In the genomic region with DNA sequence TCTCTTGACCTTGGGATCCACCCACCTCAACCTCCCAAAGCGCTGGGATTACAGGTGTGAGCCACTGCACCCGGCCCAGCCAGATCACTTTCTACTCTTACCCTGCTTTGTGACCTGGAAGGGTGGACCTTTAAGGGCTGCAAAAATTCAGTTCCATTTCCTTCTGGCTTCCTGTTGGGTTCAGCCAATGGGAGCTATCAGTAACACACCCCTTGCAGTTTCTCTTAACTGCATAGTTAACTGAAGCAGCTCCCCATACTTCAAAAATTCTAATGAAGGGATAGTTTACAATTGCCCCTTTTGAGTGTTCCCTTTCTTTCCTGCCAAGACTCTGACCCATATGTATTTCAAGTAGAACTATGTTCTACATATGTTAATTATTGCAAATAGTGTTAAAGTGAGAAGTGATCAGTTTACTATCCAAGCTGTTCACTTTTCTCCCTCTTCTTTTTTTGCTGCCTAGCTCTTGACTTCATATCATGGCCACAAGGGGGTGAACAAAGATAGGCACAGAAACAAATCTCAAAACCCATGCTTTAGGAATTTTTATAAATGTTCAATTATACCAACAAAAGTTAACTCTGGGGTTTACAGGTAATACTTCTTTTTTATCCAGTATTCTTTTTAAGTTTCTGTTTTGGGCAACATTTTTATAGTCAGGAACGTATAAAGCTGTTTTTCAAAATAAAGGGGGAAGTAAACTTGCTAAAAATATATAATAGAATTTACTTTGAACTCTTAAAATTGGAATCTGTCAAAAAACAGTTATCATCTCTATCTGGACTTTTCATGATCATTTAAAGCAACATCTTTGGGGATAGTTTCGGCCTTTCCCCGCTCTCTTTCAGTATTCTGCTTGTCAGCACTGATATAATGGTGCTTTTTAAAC, we compare ENCODE assay signal across 8 cellular contexts. TPM values are rescaled to one million over a fixed set of nuclear protein-coding genes. Genes with fewer than 3 reads are reported as not detected.
A peak's percentile ranks its signal among the peaks of the same experiment; 100 is the strongest.
DNase-seq lines count a peak whose midpoint lies in the region; ATAC-seq and TF ChIP-seq lines count a peak whose summit lies in the region.

No MANE protein-coding gene starts in this region.

- intact Hi-C loops in HCT116 (cut with micrococcal nuclease): loop anchor here (1.0 kb wide), 3 partner anchors 100 to 478 kb away; a partner anchor contains a TSS

- H3K4me1 ChIP-seq in HCT116 (ENCODE audit: control insufficient read depth in 1 of 2, insufficient read depth in 2 of 2, low read length in 2 of 2) (peaks cover 0 to 3% of the 10 kb centered on the region in 2 experiments; a peak in 1 of 4 replicates), SK-N-SH (ENCODE audit: control insufficient read depth in 1 of 2, insufficient read depth in 2 of 2, low read depth in 1 of 2, low read length in 1 of 2) (no peaks in the 10 kb centered on the region), upper lobe of left lung (no peaks in the 10 kb centered on the region)

- H3K9me2 ChIP-seq in HCT116 (ENCODE audit: insufficient read depth) (no peaks in the 10 kb centered on the region), SK-N-SH (no peaks in the 10 kb centered on the region)

- no peak overlapping the region for H3K27ac ChIP-seq in HCT116 (ENCODE audit: low read depth, low read length)
- H3K27ac ChIP-seq in SK-N-SH (ENCODE audit: low read depth in 2 of 2, low read length in 1 of 2): no peak overlapping the region
- no peak overlapping the region for H3K27ac ChIP-seq in upper lobe of left lung

- no peak for TF ChIP-seq EP300 in SK-N-SH (IDR thresholded peaks at IDR 0.05; ENCODE audit: borderline replicate concordance in 1 of 2, low read depth in 1 of 2, low read length in 1 of 2)
- no peak for TF ChIP-seq EP300 in upper lobe of left lung (IDR thresholded peaks at IDR 0.05)

- no peaks in the 10 kb centered on the region for H3K36me3 ChIP-seq in HCT116 (ENCODE audit: control insufficient read depth in 1 of 2, insufficient read depth in 2 of 2, low read length in 2 of 2)
- no peaks in the 10 kb centered on the region for H3K36me3 ChIP-seq in SK-N-SH (replicated peaks in 1 of 2; ENCODE audit: control insufficient read depth in 1 of 2, insufficient read depth in 2 of 2, low read length in 1 of 2)
- no peaks in the 10 kb centered on the region for H3K36me3 ChIP-seq in upper lobe of left lung

- H3F3A ChIP-seq in SK-N-SH (replicated peaks; ENCODE audit: insufficient read depth): no peaks in the 10 kb centered on the region

- H3K9ac ChIP-seq in HCT116 (ENCODE audit: low read length): no peak overlapping the region
- no peak overlapping the region for H3K9ac ChIP-seq in SK-N-SH

- RAD21 ChIA-PET in HCT116 (lab: Charles Lee; ENCODE audit: low non-redundant PET in 1 of 2, low total read pairs in 2 of 2, uncharacterized antibody in 2 of 2, unreplicated experiment in 2 of 2): interaction anchor here (0.9 to 1.2 kb wide), 2 partner anchors 100 to 258 kb away, joined by 4 to 9 read pairs; a partner anchor contains a TSS

- H2AFZ ChIP-seq in HCT116 (ENCODE audit: low read depth, low read length, poor library complexity, severe bottlenecking) (peak overlapping the region; percentile 29), SK-N-SH (ENCODE audit: low read depth) (peak overlapping the region; percentile 12)

- H3K4me2 ChIP-seq in HCT116 (ENCODE audit: low read length) (no peak overlapping the region), SK-N-SH (no peak overlapping the region)

- ATAC-seq in HCT116 (peak; percentile 72; the same call in 1 of the 2 replicates), upper lobe of left lung (ENCODE audit: low FRiP score in 2 of 2) (no peak), HG02571 (IDR thresholded peaks at IDR 0.05; ENCODE audit: unreplicated experiment) (no peak), GM18502 (IDR thresholded peaks at IDR 0.05; ENCODE audit: poor library complexity, unreplicated experiment) (no peak)

- H3K4me3 ChIP-seq in HCT116 (replicated peaks in 1 of 2; ENCODE audit: low read depth in 1 of 2, low read length in 2 of 2) (no peak overlapping the region), SK-N-SH (ENCODE audit: low read depth in 2 of 2, low read length in 1 of 2) (no peak overlapping the region), upper lobe of left lung (no peak overlapping the region)

- DNase-seq in DMS 273 (lab: John Stamatoyannopoulos, UW; ENCODE audit: unreplicated experiment): peak; percentile 72
- peak; percentile 29 for DNase-seq in HCT116 (ENCODE audit: low read depth, low spot score)
- peak; percentile 39 for DNase-seq in SK-N-SH
- peak; percentile 11 for DNase-seq in globus pallidus (ENCODE audit: low spot score)
- DNase-seq in upper lobe of left lung: no peak
- no peak for DNase-seq in stimulated activated CD4-positive, alpha-beta T cell treated with anti-CD3 and anti-CD28 coated beads, Interleukin-4, amount 100 ng/mL, for 1 hour

- H3K79me2 ChIP-seq in HCT116 (ENCODE audit: insufficient read depth, low read length) (no peaks in the 10 kb centered on the region), SK-N-SH (ENCODE audit: insufficient read depth) (no peaks in the 10 kb centered on the region)

- H3K9me3 ChIP-seq in HCT116 (ENCODE audit: control insufficient read depth in 1 of 2, insufficient read depth in 1 of 2, low read depth in 1 of 2, low read length in 2 of 2) (no peaks in the 10 kb centered on the region), SK-N-SH (no peaks in the 10 kb centered on the region), upper lobe of left lung (no peaks in the 10 kb centered on the region)

- POLR2A ChIA-PET in HCT116 (lab: Charles Lee) (interaction anchor here (0.8 to 1.0 kb wide), 2 partner anchors 100 to 478 kb away, joined by 3 to 4 read pairs; a partner anchor contains a TSS), SK-N-SH (lab: Yijun Ruan, JAX) (interaction anchor here (1.2 kb wide), 1 partner anchor 99 kb away, joined by 5 read pairs; a partner anchor contains a TSS)

- CTCF ChIA-PET in HCT116 (lab: Charles Lee) (interaction anchor here (0.5 to 2.1 kb wide), 17 partner anchors 9 to 811 kb away, joined by 3 to 42 read pairs (median 4); a partner anchor contains a TSS), SK-N-SH (lab: Yijun Ruan, JAX) (interaction anchor here (0.8 to 4.4 kb wide), 24 partner anchors 8 to 478 kb away, joined by 3 to 66 read pairs (median 5); a partner anchor contains a TSS)

- TF ChIP-seq CTCF in HCT116 (IDR thresholded peaks at IDR 0.05 in 2 of 3, conservative IDR thresholded peaks at IDR 0.05 in 1 of 3; ENCODE audit: borderline replicate concordance in 1 of 3, insufficient read depth in 1 of 3, low read depth in 2 of 3, low read length in 2 of 3) (peak; percentile 74 to 88 (median 78)), SK-N-SH (IDR thresholded peaks at IDR 0.05) (peak; percentile 85), upper lobe of left lung (IDR thresholded peaks at IDR 0.05) (peak in 4 of 6 experiments; percentile 20 to 42 (median 32))

- WGBS in SK-N-SH (ENCODE audit: low lambda C conversion rate): 51% methylated on average over 5 of the region's 5 CpGs
- WGBS in upper lobe of left lung, 2 donors: 69 to 76% methylated on average over 5 of the region's 5 CpGs

- TF ChIP-seq POLR2A in HCT116 (IDR thresholded peaks at IDR 0.05; ENCODE audit: borderline replicate concordance, extremely low read depth, insufficient read depth, insufficient read length) (no peak), upper lobe of left lung (IDR thresholded peaks at IDR 0.05) (no peak)

- TF ChIP-seq RAD21 in HCT116 (IDR thresholded peaks at IDR 0.05; ENCODE audit: low read depth) (peak; percentile 82), SK-N-SH (IDR thresholded peaks at IDR 0.05; ENCODE audit: low read length) (peak; percentile 85)

- no TSS peak for BruUV-seq in HCT116 (replicated peaks; lab: Mats Ljungman, UMichigan)

- H3K27me3 ChIP-seq in HCT116 (ENCODE audit: insufficient read depth, low read length): no peaks in the 10 kb centered on the region
- no peaks in the 10 kb centered on the region for H3K27me3 ChIP-seq in SK-N-SH (ENCODE audit: insufficient read depth)
- H3K27me3 ChIP-seq in upper lobe of left lung: no peaks in the 10 kb centered on the region

- H4K20me1 ChIP-seq in HCT116 (ENCODE audit: insufficient read depth) (no peaks in the 10 kb centered on the region), SK-N-SH (ENCODE audit: insufficient read depth) (no peaks in the 10 kb centered on the region)

TF ChIP-seq in HCT116, 20 proteins besides CTCF, POLR2A, EP300 and RAD21 (continues in another document):
- TF ChIP-seq, protein P1, sequence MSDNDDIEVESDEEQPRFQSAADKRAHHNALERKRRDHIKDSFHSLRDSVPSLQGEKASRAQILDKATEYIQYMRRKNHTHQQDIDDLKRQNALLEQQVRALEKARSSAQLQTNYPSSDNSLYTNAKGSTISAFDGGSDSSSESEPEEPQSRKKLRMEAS (IDR thresholded peaks at IDR 0.05): no peak

TF ChIP-seq in SK-N-SH, 30 proteins besides CTCF, POLR2A, EP300 and RAD21:
- TF ChIP-seq NRF1 (IDR thresholded peaks at IDR 0.05; ENCODE audit: low read depth, low read length) (no peak), SMC3 (IDR thresholded peaks at IDR 0.05; ENCODE audit: low read depth, low read length) (peak; percentile 64)

RNA-seq across cellular contexts. Expression of a gene that starts 8.1 kb away (rescaled TPM):
- total RNA-seq in HCT116 (2021; ENCODE audit: unreplicated experiment) (0.96 TPM), upper lobe of left lung (1 to 10 TPM in 4 of 6 donors, under 1 TPM in 2; 0.55 to 5.2 (median 1.2) TPM)
- 0.35 and 0.55 TPM in 2 replicates for polyA plus RNA-seq in HCT116 (2012)
- 0.77 and 1.3 TPM in 2 replicates for polyA plus RNA-seq in SK-N-SH (2012; rRNA removed)
- 1.0 and 1.2 TPM in 2 replicates for polyA plus RNA-seq in SK-N-SH (2012; cell fraction: cytosol; rRNA removed)
- 0.95 and 1.4 TPM in 2 replicates for polyA plus RNA-seq in SK-N-SH (2012; cell fraction: nucleus; rRNA removed)

RNA-seq across cellular contexts. Expression of a gene that starts 8.4 kb away (rescaled TPM):
- total RNA-seq in HCT116 (2021; ENCODE audit: unreplicated experiment) (38.7 TPM), upper lobe of left lung (10 to 100 TPM in 5 of 6 donors, 1 to 10 TPM in 1; 9.3 to 71.9 (median 46.0) TPM)
- polyA plus RNA-seq in HCT116 (2012): 37.5 and 49.7 TPM in 2 replicates
- 92.3 and 105 TPM in 2 replicates for polyA plus RNA-seq in SK-N-SH (2012; rRNA removed)
- polyA plus RNA-seq in SK-N-SH (2012; cell fraction: cytosol; rRNA removed): 119 and 147 TPM in 2 replicates
- 22.8 and 39.8 TPM in 2 replicates for polyA plus RNA-seq in SK-N-SH (2012; cell fraction: nucleus; rRNA removed)

Comparison
In these comparisons a context has a peak if more than half of its experiments do, and no peak if none do; other contexts are left out.
1. DNase-seq: peak in DMS 273 (single experiment), HCT116 (single experiment), SK-N-SH (single experiment) and globus pallidus (single experiment); none in upper lobe of left lung (0 of 2) and stimulated activated CD4-positive, alpha-beta T cell treated with anti-CD3 and anti-CD28 coated beads, Interleukin-4, amount 100 ng/mL, for 1 hour (single experiment).
2. CTCF ChIP-seq: peak in every context shown above with its lines; median percentile 85 in SK-N-SH; 78 in HCT116; 32 in upper lobe of left lung.